Comparison of ENCODE assay signal across 29 cellular contexts in genomic region chr6:157839606-157840005, GRCh38. TPM values are rescaled to one million over a fixed set of nuclear protein-coding genes. Genes with fewer than 3 reads are reported as not detected.
A peak's percentile ranks its signal among the peaks of the same experiment; 100 is the strongest.
DNase-seq lines count a peak whose midpoint lies in the region; ATAC-seq, FAIRE-seq and TF ChIP-seq lines count a peak whose summit lies in the region.
"Had no signal": no experiment of that assay in that cellular context is flagged by ENCODE, and none has a peak within 500 bp of the region (broad histone marks: within the 10 kb centered on the region; RNA-seq: fewer than 3 reads in every experiment).

No MANE protein-coding gene starts in this region.

- H3K27me3 Mint-ChIP-seq in activated naive CD4-positive, alpha-beta T cell treated with anti-CD3 and anti-CD28 coated beads, Interleukin-2, amount 50 U/mL, for 24 hours, result no peaks in the 10 kb centered on the region
- peaks cover 1% of the 10 kb centered on the region for H3K27me3 Mint-ChIP-seq in activated naive CD8-positive, alpha-beta T cell treated with anti-CD3 and anti-CD28 coated beads, Interleukin-2, amount 50 U/mL, for 24 hours
- H3K27me3 Mint-ChIP-seq in stimulated activated memory B cell treated with anti-CD40 and anti-IgM and Interleukin-4, amounts not matched to agents 10 μg/mL and 1 μg/mL and 100 μg/mL, for 72 hours, result no peaks in the 10 kb centered on the region
- H3K27me3 Mint-ChIP-seq: activated CD4-positive, alpha-beta T cell treated with anti-CD3 and anti-CD28 coated beads for 36 hours; activated T-helper 17 cell treated with anti-CD3 and anti-CD28 coated beads, Interleukin-2, amount 50 U/mL, for 72 hours had no signal

- intact Hi-C loops in pancreas (cut with DNase I), result no loop called here
- intact Hi-C loops in tibial artery (cut with DNase I; ENCODE audit: low total_unique reads), result no loop called here

- H3K27ac ChIP-seq in foreskin keratinocyte, result peak overlapping the region; percentile 65
- no peak overlapping the region for H3K27ac ChIP-seq in pancreas
- H3K27ac ChIP-seq in tibial artery, result no peak overlapping the region
- H3K27ac ChIP-seq: C4-2B, left lung, suprapubic skin, vagina had no signal

- no peak overlapping the region for H3K4me3 ChIP-seq in pancreas
- no peak overlapping the region for H3K4me3 ChIP-seq in tibial artery
- H3K4me3 ChIP-seq: left lung, suprapubic skin, vagina had no signal

- peaks cover 17% of the 10 kb centered on the region for H3K36me3 Mint-ChIP-seq in activated naive CD4-positive, alpha-beta T cell treated with anti-CD3 and anti-CD28 coated beads, Interleukin-2, amount 50 U/mL, for 24 hours
- peaks cover 44% of the 10 kb centered on the region for H3K36me3 Mint-ChIP-seq in activated naive CD8-positive, alpha-beta T cell treated with anti-CD3 and anti-CD28 coated beads, Interleukin-2, amount 50 U/mL, for 24 hours (ENCODE audit: low read depth)
- peaks cover 28% of the 10 kb centered on the region for H3K36me3 Mint-ChIP-seq in stimulated activated memory B cell treated with anti-CD40 and anti-IgM and Interleukin-4, amounts not matched to agents 10 μg/mL and 1 μg/mL and 100 μg/mL, for 72 hours

- H3K4me1 ChIP-seq in foreskin keratinocyte, result peaks cover 55% of the 10 kb centered on the region
- H3K4me1 ChIP-seq in pancreas, result peaks cover 0 to 27% (median 26%) of the 10 kb centered on the region in 3 donors
- peaks cover 0 to 73% (median 32%) of the 10 kb centered on the region in 4 donors for H3K4me1 ChIP-seq in tibial artery

- peaks cover 96% of the 10 kb centered on the region for H3K4me1 Mint-ChIP-seq in activated naive CD4-positive, alpha-beta T cell treated with anti-CD3 and anti-CD28 coated beads, Interleukin-2, amount 50 U/mL, for 24 hours
- H3K4me1 Mint-ChIP-seq in activated naive CD8-positive, alpha-beta T cell treated with anti-CD3 and anti-CD28 coated beads, Interleukin-2, amount 50 U/mL, for 24 hours, result peaks cover 88% of the 10 kb centered on the region
- peaks cover 83% of the 10 kb centered on the region for H3K4me1 Mint-ChIP-seq in stimulated activated memory B cell treated with anti-CD40 and anti-IgM and Interleukin-4, amounts not matched to agents 10 μg/mL and 1 μg/mL and 100 μg/mL, for 72 hours

- H3K9me3 ChIP-seq in pancreas (no peaks in the 10 kb centered on the region), tibial artery (no peaks in the 10 kb centered on the region)
- H3K9me3 ChIP-seq: left lung, suprapubic skin, vagina had no signal

- no peaks in the 10 kb centered on the region for H3K27me3 ChIP-seq in foreskin keratinocyte
- H3K27me3 ChIP-seq in pancreas, result no peaks in the 10 kb centered on the region
- H3K27me3 ChIP-seq in tibial artery, result no peaks in the 10 kb centered on the region
- H3K27me3 ChIP-seq: left lung, suprapubic skin, vagina had no signal

- no peak overlapping the region for H3K27ac Mint-ChIP-seq in activated naive CD4-positive, alpha-beta T cell treated with anti-CD3 and anti-CD28 coated beads, Interleukin-2, amount 50 U/mL, for 24 hours
- H3K27ac Mint-ChIP-seq in activated naive CD8-positive, alpha-beta T cell treated with anti-CD3 and anti-CD28 coated beads, Interleukin-2, amount 50 U/mL, for 24 hours, result peak overlapping the region; percentile 18
- peak overlapping the region; percentile 10 for H3K27ac Mint-ChIP-seq in stimulated activated memory B cell treated with anti-CD40 and anti-IgM and Interleukin-4, amounts not matched to agents 10 μg/mL and 1 μg/mL and 100 μg/mL, for 72 hours
- H3K27ac Mint-ChIP-seq: activated CD4-positive, alpha-beta T cell treated with anti-CD3 and anti-CD28 coated beads for 36 hours; activated T-helper 17 cell treated with anti-CD3 and anti-CD28 coated beads, Interleukin-2, amount 50 U/mL, for 72 hours had no signal

- H3K9me3 Mint-ChIP-seq in activated naive CD4-positive, alpha-beta T cell treated with anti-CD3 and anti-CD28 coated beads, Interleukin-2, amount 50 U/mL, for 24 hours, result no peaks in the 10 kb centered on the region
- H3K9me3 Mint-ChIP-seq in activated naive CD8-positive, alpha-beta T cell treated with anti-CD3 and anti-CD28 coated beads, Interleukin-2, amount 50 U/mL, for 24 hours, result peaks cover 11% of the 10 kb centered on the region
- peaks cover 4% of the 10 kb centered on the region for H3K9me3 Mint-ChIP-seq in stimulated activated memory B cell treated with anti-CD40 and anti-IgM and Interleukin-4, amounts not matched to agents 10 μg/mL and 1 μg/mL and 100 μg/mL, for 72 hours
- H3K9me3 Mint-ChIP-seq: activated T-helper 17 cell treated with anti-CD3 and anti-CD28 coated beads, Interleukin-2, amount 50 U/mL, for 72 hours had no signal

- TF ChIP-seq CTCF in foreskin keratinocyte (conservative IDR thresholded peaks at IDR 0.05) (no peak), pancreas (IDR thresholded peaks at IDR 0.05) (no peak), tibial artery (IDR thresholded peaks at IDR 0.05) (no peak)

- peak overlapping the region; percentile 59 for H3K4me3 Mint-ChIP-seq in activated naive CD4-positive, alpha-beta T cell treated with anti-CD3 and anti-CD28 coated beads, Interleukin-2, amount 50 U/mL, for 24 hours
- no peak overlapping the region for H3K4me3 Mint-ChIP-seq in activated naive CD8-positive, alpha-beta T cell treated with anti-CD3 and anti-CD28 coated beads, Interleukin-2, amount 50 U/mL, for 24 hours
- H3K4me3 Mint-ChIP-seq in stimulated activated memory B cell treated with anti-CD40 and anti-IgM and Interleukin-4, amounts not matched to agents 10 μg/mL and 1 μg/mL and 100 μg/mL, for 72 hours, result no peak overlapping the region
- H3K4me3 Mint-ChIP-seq: activated CD4-positive, alpha-beta T cell treated with anti-CD3 and anti-CD28 coated beads for 36 hours had no signal

- 97 to 99% methylated on average over 5 of the region's 5 CpGs for WGBS in pancreas, 2 donors

- H3K36me3 ChIP-seq in pancreas (no peaks in the 10 kb centered on the region), tibial artery (no peaks in the 10 kb centered on the region)
- H3K36me3 ChIP-seq: left lung, suprapubic skin, vagina had no signal

- no peak for DNase-seq in activated naive CD4-positive, alpha-beta T cell treated with Interleukin-2 at 50 U/mL for 16 hours
- DNase-seq in activated naive CD8-positive, alpha-beta T cell treated with anti-CD3 and anti-CD28 coated beads, Interleukin-2, amount 50 U/mL, for 24 hours, result no peak
- DNase-seq in foreskin keratinocyte, result no peak
- DNase-seq in pancreas, result no peak
- no peak for DNase-seq in tibial artery
- DNase-seq in activated CD4-positive, CD25-positive, alpha-beta regulatory T cell (lab: John Stamatoyannopoulos, UW), result no peak
- DNase-seq: activated CD4-positive, alpha-beta T cell treated with anti-CD3 and anti-CD28 coated beads for 36 hours; activated naive CD4-positive, alpha-beta T cell treated with anti-CD3 and anti-CD28 coated beads, Interleukin-2, amount 50 U/mL, for 16 hours; glutamatergic neuron; KBM-7; midbrain; naive thymus-derived CD4-positive, alpha-beta T cell; NCI-H1092 treated with DMSO at 0.1 percent for 48 hours; NCI-H1694 treated with DMSO at 0.1 percent for 48 hours; NCI-H446; NCI-H82; nucleus accumbens; stimulated activated CD4-positive, alpha-beta T cell treated with anti-CD3 and anti-CD28 coated beads, Interleukin-15, amount 100 ng/mL, for 24 hours; stimulated activated CD4-positive, alpha-beta T cell treated with anti-CD3 and anti-CD28 coated beads, Interleukin-4, amount 100 ng/mL, for 4 hours had no signal

- no peak for FAIRE-seq in pancreas (lab: Jason Lieb, UNC)
- FAIRE-seq: colon, G401.6, islet of Langerhans had no signal

- no peak for ATAC-seq in activated naive CD8-positive, alpha-beta T cell treated with anti-CD3 and anti-CD28 coated beads, Interleukin-2, amount 50 U/mL, for 24 hours
- ATAC-seq in foreskin keratinocyte (no peak), pancreas (no peak)
- no peak for ATAC-seq in stimulated activated memory B cell treated with anti-CD40 and anti-IgM and Interleukin-4, amounts not matched to agents 10 μg/mL and 1 μg/mL and 100 μg/mL, for 72 hours
- ATAC-seq: activated CD4-positive, alpha-beta T cell treated with anti-CD3 and anti-CD28 coated beads for 36 hours; activated T-helper 17 cell treated with anti-CD3 and anti-CD28 coated beads, Interleukin-2, amount 50 U/mL, for 72 hours; left lung; naive thymus-derived CD4-positive, alpha-beta T cell had no signal

RNA-seq across cellular contexts. Expression of gene SNX9, which starts 16.6 kb away (rescaled TPM):
- total RNA-seq in foreskin keratinocyte (48.5 and 56.1 TPM in 2 replicates), pancreas (10 to 100 TPM; 14.6 to 27.4 (median 16.3) TPM)
- polyA plus RNA-seq in foreskin keratinocyte (25.4 and 27.1 TPM in 2 replicates), pancreas (10 to 100 TPM; 14.2 to 16.3 TPM)
